22 cellular contexts compared by ENCODE assay signal in genomic region chr3:116019254-116019763, GRCh38.
DNase-seq lines count a peak whose midpoint lies in the region; ATAC-seq, FAIRE-seq and TF ChIP-seq lines count a peak whose summit lies in the region.
"Had no signal": no experiment of that assay in that cellular context is flagged by ENCODE, and none has a peak within 500 bp of the region (broad histone marks: within the 10 kb centered on the region; RNA-seq: fewer than 3 reads in every experiment).

No MANE protein-coding gene starts in this region.

- FAIRE-seq in K562 (lab: Jason Lieb, UNC) = peak; percentile 80
- FAIRE-seq: A204.1, GM12891, GM18507, H1 had no signal

- H3K27ac ChIP-seq in GM23248 = peak overlapping the region; percentile 66
- no peak overlapping the region for H3K27ac ChIP-seq in K562 (ENCODE audit: extremely low read depth, low read depth, low read length)
- H3K27ac ChIP-seq in SK-N-SH (ENCODE audit: low read depth in 2 of 2, low read length in 1 of 2) = no peak overlapping the region
- H3K27ac ChIP-seq: 22Rv1, BLaER1, C4-2B had no signal

- DNase-seq in NCI-H2107 treated with DMSO at 0.1 percent for 48 hours (lab: John Stamatoyannopoulos, UW; ENCODE audit: unreplicated experiment) = peak; percentile 11
- DNase-seq in NCI-H2107 (lab: John Stamatoyannopoulos, UW) = no peak
- DNase-seq in GM23248 = peak; percentile 13
- DNase-seq in K562 (ENCODE audit: extremely low read depth in 1 of 4, low spot score in 3 of 4) = peak in 1 of 4 experiments; percentile 51
- no peak for DNase-seq in SK-N-SH
- DNase-seq in hippocampal formation (lab: John Stamatoyannopoulos, UW) = no peak
- DNase-seq: Caco-2; CD4-positive, CD25-positive, alpha-beta regulatory T cell; CD8-positive, alpha-beta T cell; DMS153; DND-41; GF-D8; H9 had no signal

- H3K9me2 ChIP-seq in GM23248 (ENCODE audit: insufficient read depth) = no peaks in the 10 kb centered on the region
- no peaks in the 10 kb centered on the region for H3K9me2 ChIP-seq in SK-N-SH

- H3K79me2 ChIP-seq in GM23248 (ENCODE audit: insufficient read depth) (no peaks in the 10 kb centered on the region), K562 (ENCODE audit: control insufficient read depth, insufficient read depth, low read length) (no peaks in the 10 kb centered on the region), SK-N-SH (ENCODE audit: insufficient read depth) (no peaks in the 10 kb centered on the region)

- H3K4me1 ChIP-seq in GM23248 (ENCODE audit: insufficient read depth) (peaks cover 31% of the 10 kb centered on the region), K562 (replicated peaks in 1 of 2; ENCODE audit: control insufficient read depth in 2 of 2, insufficient read depth in 2 of 2, low read length in 2 of 2) (peaks cover 0 to 5% of the 10 kb centered on the region in 2 experiments; a peak in 2 of 5 replicates), SK-N-SH (ENCODE audit: control insufficient read depth in 1 of 2, insufficient read depth in 2 of 2, low read depth in 1 of 2, low read length in 1 of 2) (no peaks in the 10 kb centered on the region; a peak in 2 of 4 replicates)
- H3K4me1 ChIP-seq: BLaER1 had no signal

- no peak overlapping the region for H3K9ac ChIP-seq in GM23248
- no peak overlapping the region for H3K9ac ChIP-seq in K562 (ENCODE audit: insufficient read depth in 1 of 2, low read depth in 2 of 2, low read length in 2 of 2)
- H3K9ac ChIP-seq in SK-N-SH = no peak overlapping the region
- H3K9ac ChIP-seq: BLaER1 had no signal

- TF ChIP-seq CTCF in K562 (IDR thresholded peaks at IDR 0.05 in 2 of 3, conservative IDR thresholded peaks at IDR 0.05 in 1 of 3; ENCODE audit: insufficient read depth in 2 of 3, low read depth in 1 of 3, low read length in 3 of 3) (no peak), SK-N-SH (IDR thresholded peaks at IDR 0.05) (no peak)

- no peak for TF ChIP-seq POLR2A in K562 (conservative IDR thresholded peaks at IDR 0.05)

- CTCF ChIA-PET in K562 (lab: Yijun Ruan, JAX; ENCODE audit: low intra/inter-chr PET ratio) (no interaction called here), SK-N-SH (lab: Yijun Ruan, JAX) (no interaction called here)

- H3K27me3 ChIP-seq in GM23248 (replicated peaks; ENCODE audit: insufficient read depth) (no peaks in the 10 kb centered on the region), K562 (ENCODE audit: control insufficient read depth in 2 of 2, insufficient read depth in 2 of 2, low read length in 2 of 2) (no peaks in the 10 kb centered on the region), SK-N-SH (ENCODE audit: insufficient read depth) (no peaks in the 10 kb centered on the region)
- H3K27me3 ChIP-seq: BLaER1 had no signal

- no TSS peak for BruUV-seq in K562 (replicated peaks; lab: Mats Ljungman, UMichigan)

- ATAC-seq in K562 (peak; percentile 72), HG03097 (IDR thresholded peaks at IDR 0.05; ENCODE audit: low FRiP score, unreplicated experiment) (no peak)
- ATAC-seq: CD8-positive, alpha-beta T cell; HCT116 had no signal

- no peaks in the 10 kb centered on the region for H3K9me1 ChIP-seq in K562 (ENCODE audit: control insufficient read depth, insufficient read depth, low read length)

- peak overlapping the region; percentile 43 for H3K4me2 ChIP-seq in GM23248 (ENCODE audit: unreplicated experiment)
- H3K4me2 ChIP-seq in K562 (ENCODE audit: insufficient read depth, low read length) = peak overlapping the region; percentile 39; the same call in 1 of the 2 replicates
- H3K4me2 ChIP-seq in SK-N-SH = no peak overlapping the region
- H3K4me2 ChIP-seq: BLaER1 had no signal

- no peaks in the 10 kb centered on the region for H3K36me3 ChIP-seq in GM23248 (ENCODE audit: low read depth)
- H3K36me3 ChIP-seq in K562 (ENCODE audit: control insufficient read depth, insufficient read depth, low read length) = no peaks in the 10 kb centered on the region
- no peaks in the 10 kb centered on the region for H3K36me3 ChIP-seq in SK-N-SH (replicated peaks in 1 of 2; ENCODE audit: control insufficient read depth in 1 of 2, insufficient read depth in 2 of 2, low read length in 1 of 2)
- H3K36me3 ChIP-seq: BLaER1 had no signal

- no peaks in the 10 kb centered on the region for H4K20me1 ChIP-seq in GM23248 (ENCODE audit: insufficient read depth)
- no peaks in the 10 kb centered on the region for H4K20me1 ChIP-seq in K562 (replicated peaks; ENCODE audit: control insufficient read depth, insufficient read depth, low read length)
- H4K20me1 ChIP-seq in SK-N-SH (ENCODE audit: insufficient read depth) = no peaks in the 10 kb centered on the region
- H4K20me1 ChIP-seq: BLaER1 had no signal

- no peak overlapping the region for H3K4me3 ChIP-seq in GM23248
- no peak overlapping the region for H3K4me3 ChIP-seq in K562
- no peak overlapping the region for H3K4me3 ChIP-seq in SK-N-SH (ENCODE audit: low read depth in 2 of 2, low read length in 1 of 2)
- H3K4me3 ChIP-seq: BLaER1 had no signal

- TF ChIP-seq RAD21 in K562 (CRISPR knock-in tag; conservative IDR thresholded peaks at IDR 0.05 in 1 of 2, IDR thresholded peaks at IDR 0.05 in 1 of 2) = no peak
- TF ChIP-seq RAD21 in SK-N-SH (IDR thresholded peaks at IDR 0.05; ENCODE audit: low read length) = no peak

- TF ChIP-seq EP300 in K562 (IDR thresholded peaks at IDR 0.05; ENCODE audit: low read length) = no peak
- no peak for TF ChIP-seq EP300 in SK-N-SH (IDR thresholded peaks at IDR 0.05; ENCODE audit: borderline replicate concordance in 1 of 2, low read depth in 1 of 2, low read length in 1 of 2)

- in situ Hi-C loops in GM23248 (cut with MboI) (no loop called here), K562 (cut with MboI) (no loop called here)

- intact Hi-C loops in K562 (cut with micrococcal nuclease) = no loop called here

- H3F3A ChIP-seq in GM23248 (ENCODE audit: insufficient read depth) (peaks cover 23% of the 10 kb centered on the region), SK-N-SH (replicated peaks; ENCODE audit: insufficient read depth) (no peaks in the 10 kb centered on the region)

- no peaks in the 10 kb centered on the region for H3K9me3 ChIP-seq in GM23248 (ENCODE audit: low read depth)
- H3K9me3 ChIP-seq in K562 (replicated peaks; ENCODE audit: control insufficient read depth, insufficient read depth, low read depth, low read length) = no peaks in the 10 kb centered on the region
- H3K9me3 ChIP-seq in SK-N-SH = no peaks in the 10 kb centered on the region
- H3K9me3 ChIP-seq: BLaER1, Caco-2 had no signal

- no peak overlapping the region for H2AFZ ChIP-seq in GM23248
- peak overlapping the region; percentile 78 for H2AFZ ChIP-seq in K562 (ENCODE audit: low read depth, low read length)
- no peak overlapping the region for H2AFZ ChIP-seq in SK-N-SH (ENCODE audit: low read depth)

- WGBS in GM23248 (ENCODE audit: low coverage in 1 of 2, low lambda C conversion rate in 2 of 2, missing lambda C conversion rate in 2 of 2), 2 experiments = 96% methylated on average over 4 of the region's 4 CpGs
- 22% methylated on average over 4 of the region's 4 CpGs for WGBS in K562 (ENCODE audit: insufficient coverage, low coverage, missing lambda C conversion rate)
- WGBS in SK-N-SH (ENCODE audit: low lambda C conversion rate) = 86% methylated on average over 4 of the region's 4 CpGs

- POLR2A ChIA-PET in K562 (lab: Yijun Ruan, JAX) (interaction anchor here (0.6 kb wide), 1 partner anchor 8 kb away, joined by 3 read pairs; no protein-coding TSS in a partner anchor), SK-N-SH (lab: Yijun Ruan, JAX) (no interaction called here)

TF ChIP-seq in K562, 482 proteins besides CTCF, POLR2A, EP300 and RAD21 (continues in another document):
- TF ChIP-seq ZBTB33 (CRISPR knock-in tag; IDR thresholded peaks at IDR 0.05) = no peak
- no peak for TF ChIP-seq FOSL1 (tag; conservative IDR thresholded peaks at IDR 0.05)

TF ChIP-seq in SK-N-SH, 30 proteins besides CTCF, POLR2A, EP300 and RAD21:
- TF ChIP-seq RFX5 (IDR thresholded peaks at IDR 0.05; ENCODE audit: low read length) = no peak
- no peak for TF ChIP-seq CHD2 (IDR thresholded peaks at IDR 0.05; ENCODE audit: low read length, partially characterized antibody)
- TF ChIP-seq FOSL2 (IDR thresholded peaks at IDR 0.05; ENCODE audit: borderline replicate concordance, low read depth) = no peak
- TF ChIP-seq GATA2 (CRISPR knock-in tag; IDR thresholded peaks at IDR 0.05) = no peak
- TF ChIP-seq ELF1 (IDR thresholded peaks at IDR 0.05) = no peak
- TF ChIP-seq, protein P1, sequence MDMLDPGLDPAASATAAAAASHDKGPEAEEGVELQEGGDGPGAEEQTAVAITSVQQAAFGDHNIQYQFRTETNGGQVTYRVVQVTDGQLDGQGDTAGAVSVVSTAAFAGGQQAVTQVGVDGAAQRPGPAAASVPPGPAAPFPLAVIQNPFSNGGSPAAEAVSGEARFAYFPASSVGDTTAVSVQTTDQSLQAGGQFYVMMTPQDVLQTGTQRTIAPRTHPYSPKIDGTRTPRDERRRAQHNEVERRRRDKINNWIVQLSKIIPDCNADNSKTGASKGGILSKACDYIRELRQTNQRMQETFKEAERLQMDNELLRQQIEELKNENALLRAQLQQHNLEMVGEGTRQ (IDR thresholded peaks at IDR 0.05; ENCODE audit: borderline replicate concordance, low read depth, low read length) = no peak
- TF ChIP-seq, protein P2, sequence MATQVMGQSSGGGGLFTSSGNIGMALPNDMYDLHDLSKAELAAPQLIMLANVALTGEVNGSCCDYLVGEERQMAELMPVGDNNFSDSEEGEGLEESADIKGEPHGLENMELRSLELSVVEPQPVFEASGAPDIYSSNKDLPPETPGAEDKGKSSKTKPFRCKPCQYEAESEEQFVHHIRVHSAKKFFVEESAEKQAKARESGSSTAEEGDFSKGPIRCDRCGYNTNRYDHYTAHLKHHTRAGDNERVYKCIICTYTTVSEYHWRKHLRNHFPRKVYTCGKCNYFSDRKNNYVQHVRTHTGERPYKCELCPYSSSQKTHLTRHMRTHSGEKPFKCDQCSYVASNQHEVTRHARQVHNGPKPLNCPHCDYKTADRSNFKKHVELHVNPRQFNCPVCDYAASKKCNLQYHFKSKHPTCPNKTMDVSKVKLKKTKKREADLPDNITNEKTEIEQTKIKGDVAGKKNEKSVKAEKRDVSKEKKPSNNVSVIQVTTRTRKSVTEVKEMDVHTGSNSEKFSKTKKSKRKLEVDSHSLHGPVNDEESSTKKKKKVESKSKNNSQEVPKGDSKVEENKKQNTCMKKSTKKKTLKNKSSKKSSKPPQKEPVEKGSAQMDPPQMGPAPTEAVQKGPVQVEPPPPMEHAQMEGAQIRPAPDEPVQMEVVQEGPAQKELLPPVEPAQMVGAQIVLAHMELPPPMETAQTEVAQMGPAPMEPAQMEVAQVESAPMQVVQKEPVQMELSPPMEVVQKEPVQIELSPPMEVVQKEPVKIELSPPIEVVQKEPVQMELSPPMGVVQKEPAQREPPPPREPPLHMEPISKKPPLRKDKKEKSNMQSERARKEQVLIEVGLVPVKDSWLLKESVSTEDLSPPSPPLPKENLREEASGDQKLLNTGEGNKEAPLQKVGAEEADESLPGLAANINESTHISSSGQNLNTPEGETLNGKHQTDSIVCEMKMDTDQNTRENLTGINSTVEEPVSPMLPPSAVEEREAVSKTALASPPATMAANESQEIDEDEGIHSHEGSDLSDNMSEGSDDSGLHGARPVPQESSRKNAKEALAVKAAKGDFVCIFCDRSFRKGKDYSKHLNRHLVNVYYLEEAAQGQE (IDR thresholded peaks at IDR 0.05; ENCODE audit: low read depth, low read length) = no peak

Comparison
In these comparisons a context has a peak if more than half of its experiments do, and no peak if none do; other contexts are left out.
1. DNase-seq: peak in NCI-H2107 treated with DMSO at 0.1 percent for 48 hours (single experiment) and GM23248 (single experiment); none in NCI-H2107 (single experiment), SK-N-SH (single experiment) and hippocampal formation (0 of 2).